Comparison of ENCODE assay signal across 8 cellular contexts in the genomic region with DNA sequence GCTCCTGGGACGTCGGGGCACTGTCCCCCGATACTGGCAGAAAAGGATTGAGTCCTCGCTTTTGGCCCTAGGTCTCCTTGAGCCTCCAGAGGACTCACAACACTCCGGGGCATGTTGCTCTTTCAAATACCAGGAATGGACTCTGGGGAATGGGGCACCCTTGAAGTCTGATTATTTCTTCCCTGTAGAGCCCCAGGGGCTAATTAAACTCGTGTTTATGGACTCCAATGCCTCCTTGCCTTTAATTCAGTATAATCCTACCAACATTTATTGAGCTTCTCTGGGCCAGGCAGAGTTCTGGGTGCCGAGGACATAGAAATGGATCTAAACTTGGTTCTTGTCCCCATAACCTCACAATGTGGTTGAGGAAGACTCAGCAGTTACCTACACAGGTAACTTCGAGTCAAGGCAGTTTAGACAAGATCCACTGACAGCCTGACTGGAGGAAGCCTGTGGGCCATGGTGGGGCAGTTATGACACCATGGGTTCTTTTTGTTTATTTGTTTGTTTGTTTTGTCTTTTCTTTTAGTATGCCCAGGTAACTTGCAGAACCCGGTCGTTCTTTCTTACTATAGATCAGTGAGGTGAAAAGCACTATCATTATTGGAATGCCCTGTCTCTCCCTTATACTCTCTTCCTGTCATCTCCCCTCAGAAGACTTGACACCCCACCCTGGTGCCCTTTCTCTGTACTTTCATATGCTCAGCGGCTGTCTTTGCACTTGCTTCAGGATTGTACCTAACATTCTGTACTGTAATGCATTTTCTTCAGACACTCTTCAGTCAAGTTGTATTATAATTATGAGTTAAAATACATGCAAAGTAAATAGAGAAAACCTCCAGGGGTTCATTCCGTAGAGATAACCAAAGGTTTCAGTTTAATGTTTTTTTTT. TPM values are rescaled to one million over a fixed set of nuclear protein-coding genes. Genes with fewer than 3 reads are reported as not detected.
DNase-seq lines count a peak whose midpoint lies in the region; ATAC-seq, FAIRE-seq and TF ChIP-seq lines count a peak whose summit lies in the region.

No MANE protein-coding gene starts in this region.

- H3K27ac ChIP-seq in kidney (ENCODE audit: low read depth in 2 of 2, low read length in 2 of 2) (peak overlapping the region; percentile 99), thoracic aorta (peak overlapping the region; percentile 99 to 100)

- DNase-seq in AG08396 (ENCODE audit: low spot score), result peak; percentile 40
- peak; percentile 57 for DNase-seq in NCI-H460 (ENCODE audit: extremely low read depth, low read depth)
- DNase-seq in astrocyte of the spinal cord (ENCODE audit: low read depth, low spot score), result peak; percentile 69
- DNase-seq in kidney, result no peak
- no peak for DNase-seq in thoracic aorta (ENCODE audit: low spot score)

- H3K36me3 ChIP-seq in kidney (ENCODE audit: control insufficient read depth in 1 of 2, insufficient read depth in 2 of 2, low read length in 2 of 2), result peaks cover 0 to 5% of the 10 kb centered on the region in 2 donors
- H3K36me3 ChIP-seq in thoracic aorta, result no peaks in the 10 kb centered on the region

- ATAC-seq in GM18502 (IDR thresholded peaks at IDR 0.05; ENCODE audit: poor library complexity, unreplicated experiment) (peak; percentile 1), thoracic aorta (ENCODE audit: insufficient number of reproducible peaks, low FRiP score, low read depth) (no peak), HG02970 (IDR thresholded peaks at IDR 0.05; ENCODE audit: low FRiP score, unreplicated experiment) (no peak), HG03039 (IDR thresholded peaks at IDR 0.05; ENCODE audit: unreplicated experiment) (no peak)

- peak overlapping the region; percentile 75 for H3K4me3 ChIP-seq in astrocyte of the spinal cord (ENCODE audit: low read depth, low read length)
- peak overlapping the region; percentile 76 to 87 for H3K4me3 ChIP-seq in kidney (ENCODE audit: low read length in 2 of 2)
- peak overlapping the region; percentile 97 for H3K4me3 ChIP-seq in thoracic aorta

- TF ChIP-seq CTCF in astrocyte of the spinal cord (IDR thresholded peaks at IDR 0.05; ENCODE audit: low read depth, low read length) (no peak), kidney (IDR thresholded peaks at IDR 0.05; ENCODE audit: borderline replicate concordance, extremely low read depth, insufficient read depth) (no peak), thoracic aorta (IDR thresholded peaks at IDR 0.05) (no peak)

- H3K27me3 ChIP-seq in thoracic aorta (replicated peaks; ENCODE audit: insufficient read depth), result no peaks in the 10 kb centered on the region

- H3K9me3 ChIP-seq in kidney (ENCODE audit: control insufficient read depth in 1 of 2, low read length in 2 of 2), result no peaks in the 10 kb centered on the region
- no peaks in the 10 kb centered on the region for H3K9me3 ChIP-seq in thoracic aorta

- H3K4me1 ChIP-seq in kidney (ENCODE audit: control insufficient read depth in 1 of 2, insufficient read depth in 1 of 2, low read depth in 1 of 2, low read length in 2 of 2) (peaks cover 24 to 36% of the 10 kb centered on the region in 2 donors), thoracic aorta (ENCODE audit: control insufficient read depth in 1 of 2, low read depth in 2 of 2) (peaks cover 40 to 61% of the 10 kb centered on the region in 2 donors)

- in situ Hi-C loops in astrocyte of the spinal cord (cut with HindIII; ENCODE audit: low sequenced_read_pairs), result no loop called here

- H3K9ac ChIP-seq in kidney (ENCODE audit: low read length in 2 of 2), result peak overlapping the region; percentile 57 to 87

- intact Hi-C loops in kidney (cut with DNase I), result no loop called here

- FAIRE-seq in kidney (lab: Jason Lieb, UNC), result no peak

RNA-seq across cellular contexts. Expression of gene CFLAR, which starts 3.2 kb away (rescaled TPM):
- 70.1 and 71.1 TPM in 2 replicates for total RNA-seq in NCI-H460 (2014; rRNA removed; shearing (Covaris generic))
- polyA plus RNA-seq in NCI-H460 (2014; cell fraction: nucleus; rRNA removed), result 36.7 and 39.2 TPM in 2 replicates
- 263 TPM for total RNA-seq in kidney
- polyA plus RNA-seq in kidney (ENCODE audit: insufficient read depth, low read depth, low replicate concordance), result 47.2 TPM
- total RNA-seq in thoracic aorta, result 100 to 1,000 TPM; 165 to 315 TPM

RNA-seq across cellular contexts. Expression of gene NDUFB3, which starts 47.4 kb away (rescaled TPM):
- 106 and 123 TPM in 2 replicates for total RNA-seq in NCI-H460 (2014; rRNA removed; shearing (Covaris generic))
- polyA plus RNA-seq in NCI-H460 (2014; cell fraction: nucleus; rRNA removed), result 143 and 221 TPM in 2 replicates
- total RNA-seq in kidney (101 TPM), thoracic aorta (10 to 100 TPM; 28.1 to 32.1 TPM)
- 309 TPM for polyA plus RNA-seq in kidney (ENCODE audit: insufficient read depth, low read depth, low replicate concordance)

RNA-seq across cellular contexts. Expression of gene HYCC2, which starts 47.7 kb away (rescaled TPM):
- 6.6 and 8.6 TPM in 2 replicates for total RNA-seq in NCI-H460 (2014; rRNA removed; shearing (Covaris generic))
- polyA plus RNA-seq in NCI-H460 (2014; cell fraction: nucleus; rRNA removed), result 4.6 and 5.3 TPM in 2 replicates
- total RNA-seq in kidney (30.1 TPM), thoracic aorta (10 to 100 TPM; 15.3 to 25.0 TPM)
- polyA plus RNA-seq in kidney (ENCODE audit: insufficient read depth, low read depth, low replicate concordance), result 4.0 TPM

Comparison
In these comparisons a context has a peak if more than half of its experiments do, and no peak if none do; other contexts are left out.
1. DNase-seq: peak in AG08396 (single experiment), NCI-H460 (single experiment) and astrocyte of the spinal cord (single experiment); none in kidney (single experiment) and thoracic aorta (single experiment).
2. Peak in every context shown above with its lines, with median percentiles within 50 percentile points of each other: H3K4me3 ChIP-seq.